17 cellular contexts compared by ENCODE assay signal in the genomic region with DNA sequence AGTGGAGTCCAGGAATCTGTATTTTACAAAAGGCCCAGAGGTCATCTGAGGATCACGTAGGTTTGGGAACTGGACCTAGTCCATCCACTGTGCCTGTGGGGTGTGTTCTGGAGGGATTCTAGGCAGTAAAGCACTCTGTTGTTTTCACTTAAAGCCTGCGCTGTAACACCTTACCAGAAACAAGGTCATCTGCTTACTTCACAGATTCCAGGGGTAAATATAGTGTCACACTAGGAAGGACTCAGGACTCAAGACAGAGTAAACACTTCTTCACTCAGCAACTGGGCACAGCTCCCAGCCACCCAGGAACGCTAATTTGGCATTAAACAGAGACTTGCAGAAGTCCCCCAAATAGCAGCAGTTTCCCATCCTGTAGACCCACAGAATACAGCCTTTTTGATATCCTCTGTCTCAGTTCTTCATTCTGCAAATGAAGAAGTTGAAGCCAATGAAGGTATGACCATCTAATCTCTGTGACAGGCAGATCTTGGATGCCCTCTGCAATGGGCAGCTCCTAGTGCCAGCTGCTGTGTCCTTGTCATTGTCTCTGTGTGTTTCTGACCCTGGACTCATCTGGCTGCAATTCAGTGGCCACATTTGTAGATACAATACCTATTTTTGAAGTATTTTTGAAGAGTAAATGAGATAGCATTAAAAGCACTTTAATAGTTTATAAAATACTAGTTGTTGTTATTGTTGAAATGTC.
"Had no signal": no experiment of that assay in that cellular context is flagged by ENCODE, and none has a peak within 500 bp of the region (broad histone marks: within the 10 kb centered on the region; RNA-seq: fewer than 3 reads in every experiment).

No MANE protein-coding gene starts in this region.

- H3K9me3 ChIP-seq: adrenal gland, ovary, thyroid gland had no signal

- H3K27me3 ChIP-seq: adrenal gland, ovary, thyroid gland had no signal

- ATAC-seq: activated CD4-positive, alpha-beta T cell treated with anti-CD3 and anti-CD28 coated beads for 36 hours; activated T-cell treated with anti-CD3 and anti-CD28 coated beads, Interleukin-2, amount 50 U/mL, for 4 hours; esophagus mucosa; natural killer cell; stimulated activated naive CD8-positive, alpha-beta T cell treated with anti-CD3 and anti-CD28 coated beads, Interleukin-15, Interleukin-2, amounts not matched to agents 100 U/mL and 50 U/mL, for 24 hours; T-helper 17 cell had no signal

- H3K27ac ChIP-seq: adrenal gland, ovary, thyroid gland had no signal

- H3K36me3 ChIP-seq: adrenal gland, ovary, thyroid gland had no signal

- H3K4me3 ChIP-seq: adrenal gland, ovary, thyroid gland had no signal

- DNase-seq: activated B cell treated with CpG ODN at 0.5 μM for 24 hours; activated CD4-positive, alpha-beta T cell treated with anti-CD3 and anti-CD28 coated beads for 36 hours; activated CD4-positive, alpha-beta T cell treated with anti-CD3 and anti-CD28 coated beads, Interleukin-2, amount 50 U/mL, for 48 hours; activated CD8-positive, alpha-beta memory T cell treated with anti-CD3 and anti-CD28 coated beads, Interleukin-2, amount 50 U/mL, for 48 hours; activated naive CD4-positive, alpha-beta T cell; activated T-cell treated with anti-CD3 and anti-CD28 coated beads, Interleukin-2, amount 50 U/mL, for 4 hours; adrenal gland; effector memory CD4-positive, alpha-beta T cell; midbrain; natural killer cell; ovary; stimulated activated CD4-positive, alpha-beta T cell treated with anti-CD3 and anti-CD28 coated beads, Interleukin-4, amount 100 ng/mL, for 24 hours; stimulated activated naive CD8-positive, alpha-beta T cell treated with anti-CD3 and anti-CD28 coated beads, Interleukin-15, Interleukin-2, amounts not matched to agents 100 U/mL and 50 U/mL, for 24 hours; SW 1271; T-helper 17 cell had no signal
